Comparison of ENCODE assay signal across 9 cellular contexts in the genomic region with DNA sequence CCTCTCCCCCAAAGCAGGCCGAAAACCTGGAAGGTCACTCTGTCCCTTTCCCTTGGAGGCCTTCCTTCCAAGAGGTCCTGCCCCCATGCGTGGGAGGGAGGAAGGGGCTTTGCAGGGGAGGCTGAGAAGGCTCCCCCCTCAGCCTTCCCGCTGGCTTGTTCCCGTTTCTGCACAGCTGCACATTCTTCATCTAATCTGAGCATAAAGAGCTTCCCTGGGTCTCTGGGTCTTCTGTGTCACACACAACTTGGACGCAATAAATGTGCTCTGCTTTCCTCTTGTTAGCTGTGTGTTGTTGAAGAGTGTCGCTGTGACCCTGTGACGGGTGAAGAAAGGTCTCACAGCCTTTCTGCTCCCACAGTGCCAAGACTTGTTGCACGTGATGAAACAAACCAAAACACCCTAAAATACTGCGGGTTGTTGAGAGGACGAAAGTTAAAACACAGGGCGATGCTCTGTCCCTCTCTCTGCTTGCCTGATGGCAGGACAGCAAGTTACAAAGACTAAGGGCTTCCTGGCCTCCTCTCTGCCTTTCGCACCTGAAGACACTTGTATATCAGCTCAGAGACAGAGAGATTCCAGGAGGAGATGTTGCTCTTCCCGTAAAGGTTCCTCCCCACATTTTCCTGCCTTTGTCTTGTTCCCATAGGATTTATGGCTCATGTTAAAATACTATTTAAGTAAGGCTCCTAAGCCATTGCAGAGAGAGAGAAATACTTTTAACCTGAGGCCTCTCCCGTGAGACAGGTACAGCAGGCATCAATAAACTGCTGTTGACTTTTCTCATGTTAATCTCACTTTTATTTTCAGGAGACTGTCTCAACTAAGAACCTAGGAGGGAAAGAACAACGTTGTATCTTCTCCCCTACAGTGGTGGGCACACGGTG. TPM values are rescaled to one million over a fixed set of nuclear protein-coding genes. Genes with fewer than 3 reads are reported as not detected.
DNase-seq lines count a peak whose midpoint lies in the region; ATAC-seq, FAIRE-seq and TF ChIP-seq lines count a peak whose summit lies in the region.
"Had no signal": no experiment of that assay in that cellular context is flagged by ENCODE, and none has a peak within 500 bp of the region (broad histone marks: within the 10 kb centered on the region; RNA-seq: fewer than 3 reads in every experiment).

No MANE protein-coding gene starts in this region.

- no peaks in the 10 kb centered on the region for H3K36me3 ChIP-seq in IMR-90 (ENCODE audit: control insufficient read depth, insufficient read depth, low read length)
- no peaks in the 10 kb centered on the region for H3K36me3 ChIP-seq in bronchial epithelial cell (ENCODE audit: control insufficient read depth, insufficient read depth, low read length)
- H3K36me3 ChIP-seq in liver (ENCODE audit: control insufficient read depth in 4 of 4, insufficient read depth in 3 of 4, low read depth in 1 of 4, low read length in 3 of 4): no peaks in the 10 kb centered on the region
- no peaks in the 10 kb centered on the region for H3K36me3 ChIP-seq in WERI-Rb-1

- peak overlapping the region; percentile 64 for H3K14ac ChIP-seq in IMR-90 (replicated peaks; ENCODE audit: low read depth, low read length)

- 0 out of 2 replicates have a peak overlapping the region, but pooled peaks have one; percentile 15 for H3K4ac ChIP-seq in IMR-90 (ENCODE audit: low read depth, low read length)

- no peak overlapping the region for H3K27ac ChIP-seq in IMR-90 (ENCODE audit: insufficient read depth, low read length)
- H3K27ac ChIP-seq in liver (ENCODE audit: low read depth in 1 of 2, low read length in 2 of 2): peak overlapping the region; percentile 59 to 61
- H3K27ac ChIP-seq in WERI-Rb-1: no peak overlapping the region

- no peak for TF ChIP-seq POLR2A in IMR-90 (IDR thresholded peaks at IDR 0.05; ENCODE audit: low read depth, low read length)

- no peaks in the 10 kb centered on the region for H3K9me1 ChIP-seq in IMR-90 (ENCODE audit: insufficient read depth, low read length)

- dilution Hi-C loops in IMR-90 (cut with HindIII; ENCODE audit: low sequenced_read_pairs, unreplicated experiment): no loop called here

- H3K36me3 Mint-ChIP-seq in stimulated activated effector memory CD8-positive, alpha-beta T cell treated with anti-CD3 and anti-CD28 coated beads, Interleukin-12 subunit alpha, Interleukin-12 subunit beta, amount 100 ng/mL, for 72 hours: peaks cover 1% of the 10 kb centered on the region

- H4K8ac ChIP-seq in IMR-90 (ENCODE audit: low read depth in 2 of 2, low read length in 2 of 2): peak overlapping the region in 1 of 2 experiments; percentile 24; a peak in 1 of 4 replicates

- 0 out of 2 replicates have a peak overlapping the region, but pooled peaks have one; percentile 12 for H3K23ac ChIP-seq in IMR-90 (ENCODE audit: low read depth, low read length)

- H3K9ac ChIP-seq in IMR-90 (ENCODE audit: low read depth, low read length): 0 out of 2 replicates have a peak overlapping the region, but pooled peaks have one; percentile 55
- H3K9ac ChIP-seq in liver (ENCODE audit: low read depth in 1 of 2, low read length in 2 of 2): peak overlapping the region in 1 of 2 donors; percentile 20

- no peak overlapping the region; the same call in 1 of the 2 replicates for H2BK20ac ChIP-seq in IMR-90 (ENCODE audit: low read depth, low read length)

- no peak overlapping the region for H3K56ac ChIP-seq in IMR-90 (ENCODE audit: extremely low read depth, insufficient read depth, low read length)

- H3K9me3 ChIP-seq in IMR-90 (ENCODE audit: control insufficient read depth, insufficient read depth, low read length) (no peaks in the 10 kb centered on the region), liver (ENCODE audit: control insufficient read depth in 4 of 4, low read length in 3 of 4) (no peaks in the 10 kb centered on the region), WERI-Rb-1 (ENCODE audit: severe bottlenecking) (no peaks in the 10 kb centered on the region)

- no peaks in the 10 kb centered on the region for H3K79me1 ChIP-seq in IMR-90 (ENCODE audit: low read depth in 1 of 2, low read length in 2 of 2)

- no peak for TF ChIP-seq RAD21 in IMR-90 (IDR thresholded peaks at IDR 0.05; ENCODE audit: low read length)
- peak; percentile 4 to 37 for TF ChIP-seq RAD21 in liver (IDR thresholded peaks at IDR 0.05)

- intact Hi-C loops in IMR-90 (cut with micrococcal nuclease): no loop called here

- peak overlapping the region; percentile 22; the same call in 1 of the 2 replicates for H4K91ac ChIP-seq in IMR-90 (ENCODE audit: insufficient read depth, low read depth, low read length)

- H3K27ac Mint-ChIP-seq in stimulated activated effector memory CD8-positive, alpha-beta T cell treated with anti-CD3 and anti-CD28 coated beads, Interleukin-12 subunit alpha, Interleukin-12 subunit beta, amount 100 ng/mL, for 72 hours: peak overlapping the region; percentile 61

- no peak overlapping the region for H2BK5ac ChIP-seq in IMR-90 (ENCODE audit: low read depth, low read length, poor library complexity, severe bottlenecking)

- H2BK120ac ChIP-seq in IMR-90 (ENCODE audit: low read depth, low read length): peak overlapping the region; percentile 30; the same call in 1 of the 2 replicates

- H3K4me1 Mint-ChIP-seq in stimulated activated effector memory CD8-positive, alpha-beta T cell treated with anti-CD3 and anti-CD28 coated beads, Interleukin-12 subunit alpha, Interleukin-12 subunit beta, amount 100 ng/mL, for 72 hours: peaks cover 45% of the 10 kb centered on the region

- H2AK9ac ChIP-seq in IMR-90 (replicated peaks; ENCODE audit: low read depth, low read length, poor library complexity): no peak overlapping the region

- H3K4me2 ChIP-seq in IMR-90 (ENCODE audit: low read depth, low read length): 0 out of 2 replicates have a peak overlapping the region, but pooled peaks have one; percentile 26

- BruUV-seq in IMR-90 (replicated peaks; lab: Mats Ljungman, UMichigan): no TSS peak

- H3K18ac ChIP-seq in IMR-90 (ENCODE audit: low read depth, low read length): peak overlapping the region; percentile 36; the same call in 1 of the 2 replicates

- H2BK15ac ChIP-seq in IMR-90 (ENCODE audit: low read depth, low read length): no peak overlapping the region; the same call in 2 of the 3 replicates

- H2AFZ ChIP-seq in IMR-90 (replicated peaks; ENCODE audit: low read length, poor library complexity): peak overlapping the region; percentile 87

- peak; percentile 43 for FAIRE-seq in bronchial epithelial cell (lab: Jason Lieb, UNC)
- FAIRE-seq: keratinocyte had no signal

- peak; percentile 37 for ATAC-seq in IMR-90 (ENCODE audit: low read depth)
- ATAC-seq in stimulated activated effector memory CD8-positive, alpha-beta T cell treated with anti-CD3 and anti-CD28 coated beads, Interleukin-12 subunit alpha, Interleukin-12 subunit beta, amount 100 ng/mL, for 72 hours: no peak

- POLR2A ChIA-PET in IMR-90 (lab: Charles Lee; ENCODE audit: unreplicated experiment): no interaction called here

- H2AK5ac ChIP-seq in IMR-90 (ENCODE audit: low read depth, low read length): peak overlapping the region; percentile 5; the same call in 1 of the 2 replicates

- WGBS in IMR-90 (ENCODE audit: extremely low coverage in 2 of 2, insufficient read length in 1 of 2), 2 experiments: no CpG with 5 or more reads among the region's 16 CpGs
- 62% methylated on average over 16 of the region's 16 CpGs for WGBS in liver

- CTCF ChIA-PET in IMR-90 (lab: Yijun Ruan, JAX): no interaction called here

- no peaks in the 10 kb centered on the region for H3K9me3 Mint-ChIP-seq in stimulated activated effector memory CD8-positive, alpha-beta T cell treated with anti-CD3 and anti-CD28 coated beads, Interleukin-12 subunit alpha, Interleukin-12 subunit beta, amount 100 ng/mL, for 72 hours

- no peaks in the 10 kb centered on the region for H4K20me1 ChIP-seq in IMR-90 (ENCODE audit: insufficient read depth, low read length)

- H3K4me3 Mint-ChIP-seq in stimulated activated effector memory CD8-positive, alpha-beta T cell treated with anti-CD3 and anti-CD28 coated beads, Interleukin-12 subunit alpha, Interleukin-12 subunit beta, amount 100 ng/mL, for 72 hours: no peak overlapping the region

- in situ Hi-C loops in IMR-90 (cut with MboI; ENCODE audit: low sequenced_read_pairs): no loop called here

- no peak for DNase-seq in IMR-90
- no peak for DNase-seq in bronchial epithelial cell (ENCODE audit: low read depth)
- no peak for DNase-seq in stimulated activated effector memory CD8-positive, alpha-beta T cell treated with anti-CD3 and anti-CD28 coated beads, Interleukin-12 subunit alpha, Interleukin-12 subunit beta, amount 100 ng/mL, for 72 hours (ENCODE audit: low spot score in 2 of 2)
- DNase-seq in NCI-H2107 treated with DMSO at 0.1 percent for 48 hours (lab: John Stamatoyannopoulos, UW; ENCODE audit: unreplicated experiment): no peak
- no peak for DNase-seq in cerebellar nuclear complex (lab: John Stamatoyannopoulos, UW)
- no peak for DNase-seq in WERI-Rb-1
- DNase-seq in 8988T: no peak

- TF ChIP-seq CTCF in IMR-90 (conservative IDR thresholded peaks at IDR 0.05; ENCODE audit: low read depth, low read length): no peak
- TF ChIP-seq CTCF in bronchial epithelial cell (IDR thresholded peaks at IDR 0.05; ENCODE audit: insufficient read depth, low read length, severe bottlenecking): no peak
- TF ChIP-seq CTCF in liver (IDR thresholded peaks at IDR 0.05; ENCODE audit: low read depth, low read length, missing input control): no peak
- TF ChIP-seq CTCF in WERI-Rb-1 (IDR thresholded peaks at IDR 0.05; ENCODE audit: low read depth, low read length): no peak

- H4K5ac ChIP-seq in IMR-90 (ENCODE audit: low read depth, low read length): peak overlapping the region; percentile 85

- H3K4me3 ChIP-seq in IMR-90 (ENCODE audit: insufficient read depth, low read depth, low read length): no peak overlapping the region
- H3K4me3 ChIP-seq in bronchial epithelial cell (ENCODE audit: low read depth, low read length): no peak overlapping the region
- no peak overlapping the region for H3K4me3 ChIP-seq in liver (ENCODE audit: low read depth in 1 of 3, low read length in 3 of 3)
- no peak overlapping the region for H3K4me3 ChIP-seq in WERI-Rb-1 (ENCODE audit: low read depth, low read length)

- H3K4me1 ChIP-seq in IMR-90 (ENCODE audit: control insufficient read depth, insufficient read depth, low read length) (peaks cover 5% of the 10 kb centered on the region), liver (ENCODE audit: control insufficient read depth in 4 of 4, insufficient read depth in 4 of 4, low read length in 3 of 4) (peaks cover 0 to 3% (median 1%) of the 10 kb centered on the region in 4 donors)

- H3K27me3 ChIP-seq in IMR-90 (ENCODE audit: control insufficient read depth, insufficient read depth, low read length) (peaks cover 3% of the 10 kb centered on the region), bronchial epithelial cell (ENCODE audit: control insufficient read depth, insufficient read depth, low read length) (peaks cover 4% of the 10 kb centered on the region), liver (ENCODE audit: control insufficient read depth in 4 of 4, insufficient read depth in 4 of 4, low read length in 3 of 4) (no peaks in the 10 kb centered on the region), WERI-Rb-1 (ENCODE audit: insufficient read depth, low read depth, severe bottlenecking) (no peaks in the 10 kb centered on the region)

RNA-seq across cellular contexts. Expression of gene IFITM3, which starts 15.4 kb away (rescaled TPM):
- total RNA-seq in IMR-90 (2012; rRNA removed) (40.9 and 52.5 TPM in 2 replicates), bronchial epithelial cell (4.5 and 14.5 TPM in 2 replicates), liver (100 to 1,000 TPM in 1 of 2 donors, 10 to 100 TPM in 1; 48.6 to 105 TPM)
- polyA plus RNA-seq in IMR-90 (2012; rRNA removed) (906 and 1,008 TPM in 2 replicates), liver (1,000 to 10,000 TPM; 2,070 to 2,255 TPM)
- polyA plus RNA-seq in IMR-90 (2012; cell fraction: cytosol; rRNA removed): 803 and 1,768 TPM in 2 replicates
- 153 and 347 TPM in 2 replicates for polyA plus RNA-seq in IMR-90 (2012; cell fraction: nucleus; rRNA removed; ENCODE audit: low replicate concordance)

RNA-seq across cellular contexts. Expression of gene IFITM1, which starts 22.2 kb away (rescaled TPM):
- total RNA-seq in IMR-90 (2012; rRNA removed) (14.4 and 24.2 TPM in 2 replicates), bronchial epithelial cell (1.2 and 1.8 TPM in 2 replicates), liver (10 to 100 TPM; 12.6 to 37.4 TPM)
- polyA plus RNA-seq in IMR-90 (2012; rRNA removed) (67.5 and 68.9 TPM in 2 replicates), liver (100 to 1,000 TPM in 1 of 2 donors, 10 to 100 TPM in 1; 96.0 to 113 TPM)
- 54.7 and 163 TPM in 2 replicates for polyA plus RNA-seq in IMR-90 (2012; cell fraction: cytosol; rRNA removed)
- polyA plus RNA-seq in IMR-90 (2012; cell fraction: nucleus; rRNA removed; ENCODE audit: low replicate concordance): 25.1 and 28.0 TPM in 2 replicates

RNA-seq across cellular contexts. Expression of gene IFITM2, which starts 28.4 kb away (rescaled TPM):
- total RNA-seq in IMR-90 (2012; rRNA removed) (26.4 and 31.2 TPM in 2 replicates), bronchial epithelial cell (1.4 and 3.7 TPM in 2 replicates), liver (10 to 100 TPM in 1 of 2 donors, 1 to 10 TPM in 1; 8.5 to 49.0 TPM)
- polyA plus RNA-seq in IMR-90 (2012; rRNA removed) (564 and 600 TPM in 2 replicates), liver (1,000 to 10,000 TPM in 1 of 2 donors, 100 to 1,000 TPM in 1; 759 to 1,441 TPM)
- 588 and 1,067 TPM in 2 replicates for polyA plus RNA-seq in IMR-90 (2012; cell fraction: cytosol; rRNA removed)
- polyA plus RNA-seq in IMR-90 (2012; cell fraction: nucleus; rRNA removed; ENCODE audit: low replicate concordance): 95.2 and 139 TPM in 2 replicates

RNA-seq across cellular contexts. Expression of gene B4GALNT4, which starts 33.3 kb away (rescaled TPM):
- total RNA-seq in IMR-90 (2012; rRNA removed) (5.2 and 6.1 TPM in 2 replicates), bronchial epithelial cell (10.8 and 11.4 TPM in 2 replicates), liver (under 1 TPM; 0.42 TPM)
- polyA plus RNA-seq in IMR-90 (2012; rRNA removed) (38.6 and 45.4 TPM in 2 replicates), liver (under 1 TPM in 1 of 2 donors, not detected in 1; 0.15 TPM)
- 23.3 and 32.7 TPM in 2 replicates for polyA plus RNA-seq in IMR-90 (2012; cell fraction: cytosol; rRNA removed)
- 324 and 637 TPM in 2 replicates for polyA plus RNA-seq in IMR-90 (2012; cell fraction: nucleus; rRNA removed; ENCODE audit: low replicate concordance)

RNA-seq across cellular contexts. Expression of gene IFITM5, which starts 36.7 kb away (rescaled TPM):
- not detected in 2 replicates for total RNA-seq in IMR-90 (2012; rRNA removed)
- not detected in 2 replicates for polyA plus RNA-seq in IMR-90 (2012; rRNA removed)
- not detected in 2 replicates for polyA plus RNA-seq in IMR-90 (2012; cell fraction: cytosol; rRNA removed)
- polyA plus RNA-seq in IMR-90 (2012; cell fraction: nucleus; rRNA removed; ENCODE audit: low replicate concordance): not detected in 2 replicates
- not detected in 2 replicates for total RNA-seq in bronchial epithelial cell
- total RNA-seq in liver: not detected
- not detected for polyA plus RNA-seq in liver
- polyA plus RNA-seq: keratinocyte had no signal

Comparison
In these comparisons a context has a peak if more than half of its experiments do, and no peak if none do; other contexts are left out.
1. H3K27ac ChIP-seq: peak in liver (2 of 2); none in IMR-90 (single experiment) and WERI-Rb-1 (single experiment).